Comparison of ENCODE assay signal across 34 cellular contexts in genomic region chr5:68630354-68630753, GRCh38.
"Had no signal": no experiment of that assay in that cellular context is flagged by ENCODE, and none has a peak within 500 bp of the region (broad histone marks: within the 10 kb centered on the region; RNA-seq: fewer than 3 reads in every experiment).

No MANE protein-coding gene starts in this region.

- H3K4me3 ChIP-seq: adrenal gland, ascending aorta, body of pancreas, breast epithelium, cardiac muscle cell had no signal

- H3K4me1 ChIP-seq: adrenal gland, ascending aorta, body of pancreas, breast epithelium had no signal

- H3K27ac ChIP-seq: adrenal gland, ascending aorta, body of pancreas, brain microvascular endothelial cell, breast epithelium, cardiac muscle cell had no signal

- DNase-seq: activated effector memory CD4-positive, alpha-beta T cell treated with anti-CD3 and anti-CD28 coated beads, Interleukin-2, amount 50 U/mL, for 16 hours; activated effector memory CD4-positive, alpha-beta T cell treated with Interleukin-2 at 50 U/mL for 16 hours; activated gamma-delta T cell; activated gamma-delta T cell treated with Interleukin-2 at 50 U/mL for 16 hours; activated naive CD4-positive, alpha-beta T cell; activated naive CD4-positive, alpha-beta T cell treated with anti-CD3 and anti-CD28 coated beads for 36 hours; activated naive CD4-positive, alpha-beta T cell treated with anti-CD3 and anti-CD28 coated beads, Interleukin-2, amount 10 ng/mL, durations not matched to agents 7 days and 5 days; activated naive CD4-positive, alpha-beta T cell treated with anti-CD3 and anti-CD28 coated beads, Interleukin-2, amount 50 U/mL, for 16 hours; activated naive CD4-positive, alpha-beta T cell treated with Interleukin-2 at 50 U/mL for 16 hours; activated naive CD8-positive, alpha-beta T cell treated with anti-CD3 and anti-CD28 coated beads for 36 hours; activated naive CD8-positive, alpha-beta T cell treated with anti-CD3 and anti-CD28 coated beads, Interleukin-2, amount 10 ng/mL, durations not matched to agents 7 days and 5 days; activated naive CD8-positive, alpha-beta T cell treated with anti-CD3 and anti-CD28 coated beads, Interleukin-2, amount 50 U/mL, for 24 hours; activated T-cell treated with anti-CD3 and anti-CD28 coated beads, Interleukin-2, amount 50 U/mL, for 1 hour; activated T-cell treated with anti-CD3 and anti-CD28 coated beads, Interleukin-2, amount 50 U/mL, for 24 hours; activated T-cell treated with anti-CD3 and anti-CD28 coated beads, Interleukin-2, amount 50 U/mL, for 4 hours; activated T-cell treated with anti-CD3 and anti-CD28 coated beads, Interleukin-2, amount 50 U/mL, for 48 hours; activated T-cell treated with anti-CD3 and anti-CD28 coated beads, Interleukin-2, amount 50 U/mL, for 72 hours; adrenal gland; amniotic stem cell; amygdala; anterior cingulate cortex; aorta; body of pancreas; brain microvascular endothelial cell; caudate nucleus; central memory CD4-positive, alpha-beta T cell; cerebellar nuclear complex had no signal

- H3K27me3 ChIP-seq: adrenal gland, ascending aorta, body of pancreas, brain microvascular endothelial cell, breast epithelium, cardiac muscle cell had no signal

- ATAC-seq: activated naive CD4-positive, alpha-beta T cell treated with anti-CD3 and anti-CD28 coated beads, Interleukin-2, amount 50 U/mL, for 72 hours; activated naive CD8-positive, alpha-beta T cell treated with anti-CD3 and anti-CD28 coated beads, Interleukin-2, amount 50 U/mL, for 24 hours; activated T-cell treated with anti-CD3 and anti-CD28 coated beads, Interleukin-2, amount 50 U/mL, for 4 hours; activated T-cell treated with anti-CD3 and anti-CD28 coated beads, Interleukin-2, amount 50 U/mL, for 72 hours; activated T-helper 17 cell treated with anti-CD3 and anti-CD28 coated beads, Interleukin-2, amount 50 U/mL, for 72 hours; body of pancreas had no signal

- H3K9me3 ChIP-seq: adrenal gland, ascending aorta, body of pancreas, breast epithelium had no signal

- H3K36me3 ChIP-seq: adrenal gland, ascending aorta, brain microvascular endothelial cell, breast epithelium, cardiac muscle cell had no signal

- FAIRE-seq: astrocyte, bronchial epithelial cell had no signal
